Comparison of ENCODE assay signal across 1 cellular context in the genomic region with DNA sequence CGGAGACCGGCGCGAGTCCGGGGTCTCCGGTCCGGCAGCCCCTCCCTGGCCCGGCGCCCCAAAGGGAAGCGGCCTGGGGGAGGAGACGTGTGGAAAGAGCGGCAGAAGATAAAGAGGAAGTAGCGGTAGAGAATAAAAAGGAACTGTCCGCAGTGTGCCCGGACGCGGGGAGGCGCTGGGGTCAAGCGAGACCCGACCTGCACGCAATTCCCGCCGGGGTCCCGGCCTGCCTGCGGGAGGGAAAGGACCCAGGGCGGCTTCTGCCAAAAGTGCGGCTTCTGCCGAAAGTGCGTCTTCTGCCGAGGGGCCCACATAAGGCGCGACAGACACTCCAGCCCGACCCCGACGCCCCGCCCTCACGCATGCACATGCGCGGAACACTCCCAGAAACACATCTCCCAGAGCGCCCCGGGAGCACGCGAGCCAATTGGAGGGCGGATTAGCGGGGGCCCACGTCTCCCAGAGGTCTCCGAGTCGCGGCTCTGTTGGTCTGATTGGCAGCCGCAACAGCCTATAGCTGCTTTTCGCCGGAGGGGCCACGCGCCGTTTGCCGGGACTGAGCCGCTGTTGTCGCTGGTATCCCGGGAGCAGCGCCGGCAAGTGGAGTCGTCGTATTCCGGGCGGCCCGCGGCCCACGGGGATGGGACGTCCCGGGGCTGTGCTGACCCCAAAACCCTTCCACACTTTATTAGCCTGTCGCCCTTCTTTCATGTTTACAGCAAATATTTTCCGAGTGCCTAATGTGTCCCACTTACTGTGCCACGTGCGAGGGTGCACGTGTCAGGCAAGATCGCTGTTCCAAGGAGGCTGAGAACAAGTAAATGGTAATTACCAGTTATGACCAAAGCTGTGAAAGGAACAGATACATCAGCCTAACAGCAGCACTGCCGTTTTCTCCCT.
TF ChIP-seq lines count a peak whose summit lies in the region.

No MANE protein-coding gene starts in this region.

TF ChIP-seq in K562, 482 proteins besides CTCF, POLR2A, EP300 and RAD21 (continued from another document and continues in another):
- TF ChIP-seq, protein P1, sequence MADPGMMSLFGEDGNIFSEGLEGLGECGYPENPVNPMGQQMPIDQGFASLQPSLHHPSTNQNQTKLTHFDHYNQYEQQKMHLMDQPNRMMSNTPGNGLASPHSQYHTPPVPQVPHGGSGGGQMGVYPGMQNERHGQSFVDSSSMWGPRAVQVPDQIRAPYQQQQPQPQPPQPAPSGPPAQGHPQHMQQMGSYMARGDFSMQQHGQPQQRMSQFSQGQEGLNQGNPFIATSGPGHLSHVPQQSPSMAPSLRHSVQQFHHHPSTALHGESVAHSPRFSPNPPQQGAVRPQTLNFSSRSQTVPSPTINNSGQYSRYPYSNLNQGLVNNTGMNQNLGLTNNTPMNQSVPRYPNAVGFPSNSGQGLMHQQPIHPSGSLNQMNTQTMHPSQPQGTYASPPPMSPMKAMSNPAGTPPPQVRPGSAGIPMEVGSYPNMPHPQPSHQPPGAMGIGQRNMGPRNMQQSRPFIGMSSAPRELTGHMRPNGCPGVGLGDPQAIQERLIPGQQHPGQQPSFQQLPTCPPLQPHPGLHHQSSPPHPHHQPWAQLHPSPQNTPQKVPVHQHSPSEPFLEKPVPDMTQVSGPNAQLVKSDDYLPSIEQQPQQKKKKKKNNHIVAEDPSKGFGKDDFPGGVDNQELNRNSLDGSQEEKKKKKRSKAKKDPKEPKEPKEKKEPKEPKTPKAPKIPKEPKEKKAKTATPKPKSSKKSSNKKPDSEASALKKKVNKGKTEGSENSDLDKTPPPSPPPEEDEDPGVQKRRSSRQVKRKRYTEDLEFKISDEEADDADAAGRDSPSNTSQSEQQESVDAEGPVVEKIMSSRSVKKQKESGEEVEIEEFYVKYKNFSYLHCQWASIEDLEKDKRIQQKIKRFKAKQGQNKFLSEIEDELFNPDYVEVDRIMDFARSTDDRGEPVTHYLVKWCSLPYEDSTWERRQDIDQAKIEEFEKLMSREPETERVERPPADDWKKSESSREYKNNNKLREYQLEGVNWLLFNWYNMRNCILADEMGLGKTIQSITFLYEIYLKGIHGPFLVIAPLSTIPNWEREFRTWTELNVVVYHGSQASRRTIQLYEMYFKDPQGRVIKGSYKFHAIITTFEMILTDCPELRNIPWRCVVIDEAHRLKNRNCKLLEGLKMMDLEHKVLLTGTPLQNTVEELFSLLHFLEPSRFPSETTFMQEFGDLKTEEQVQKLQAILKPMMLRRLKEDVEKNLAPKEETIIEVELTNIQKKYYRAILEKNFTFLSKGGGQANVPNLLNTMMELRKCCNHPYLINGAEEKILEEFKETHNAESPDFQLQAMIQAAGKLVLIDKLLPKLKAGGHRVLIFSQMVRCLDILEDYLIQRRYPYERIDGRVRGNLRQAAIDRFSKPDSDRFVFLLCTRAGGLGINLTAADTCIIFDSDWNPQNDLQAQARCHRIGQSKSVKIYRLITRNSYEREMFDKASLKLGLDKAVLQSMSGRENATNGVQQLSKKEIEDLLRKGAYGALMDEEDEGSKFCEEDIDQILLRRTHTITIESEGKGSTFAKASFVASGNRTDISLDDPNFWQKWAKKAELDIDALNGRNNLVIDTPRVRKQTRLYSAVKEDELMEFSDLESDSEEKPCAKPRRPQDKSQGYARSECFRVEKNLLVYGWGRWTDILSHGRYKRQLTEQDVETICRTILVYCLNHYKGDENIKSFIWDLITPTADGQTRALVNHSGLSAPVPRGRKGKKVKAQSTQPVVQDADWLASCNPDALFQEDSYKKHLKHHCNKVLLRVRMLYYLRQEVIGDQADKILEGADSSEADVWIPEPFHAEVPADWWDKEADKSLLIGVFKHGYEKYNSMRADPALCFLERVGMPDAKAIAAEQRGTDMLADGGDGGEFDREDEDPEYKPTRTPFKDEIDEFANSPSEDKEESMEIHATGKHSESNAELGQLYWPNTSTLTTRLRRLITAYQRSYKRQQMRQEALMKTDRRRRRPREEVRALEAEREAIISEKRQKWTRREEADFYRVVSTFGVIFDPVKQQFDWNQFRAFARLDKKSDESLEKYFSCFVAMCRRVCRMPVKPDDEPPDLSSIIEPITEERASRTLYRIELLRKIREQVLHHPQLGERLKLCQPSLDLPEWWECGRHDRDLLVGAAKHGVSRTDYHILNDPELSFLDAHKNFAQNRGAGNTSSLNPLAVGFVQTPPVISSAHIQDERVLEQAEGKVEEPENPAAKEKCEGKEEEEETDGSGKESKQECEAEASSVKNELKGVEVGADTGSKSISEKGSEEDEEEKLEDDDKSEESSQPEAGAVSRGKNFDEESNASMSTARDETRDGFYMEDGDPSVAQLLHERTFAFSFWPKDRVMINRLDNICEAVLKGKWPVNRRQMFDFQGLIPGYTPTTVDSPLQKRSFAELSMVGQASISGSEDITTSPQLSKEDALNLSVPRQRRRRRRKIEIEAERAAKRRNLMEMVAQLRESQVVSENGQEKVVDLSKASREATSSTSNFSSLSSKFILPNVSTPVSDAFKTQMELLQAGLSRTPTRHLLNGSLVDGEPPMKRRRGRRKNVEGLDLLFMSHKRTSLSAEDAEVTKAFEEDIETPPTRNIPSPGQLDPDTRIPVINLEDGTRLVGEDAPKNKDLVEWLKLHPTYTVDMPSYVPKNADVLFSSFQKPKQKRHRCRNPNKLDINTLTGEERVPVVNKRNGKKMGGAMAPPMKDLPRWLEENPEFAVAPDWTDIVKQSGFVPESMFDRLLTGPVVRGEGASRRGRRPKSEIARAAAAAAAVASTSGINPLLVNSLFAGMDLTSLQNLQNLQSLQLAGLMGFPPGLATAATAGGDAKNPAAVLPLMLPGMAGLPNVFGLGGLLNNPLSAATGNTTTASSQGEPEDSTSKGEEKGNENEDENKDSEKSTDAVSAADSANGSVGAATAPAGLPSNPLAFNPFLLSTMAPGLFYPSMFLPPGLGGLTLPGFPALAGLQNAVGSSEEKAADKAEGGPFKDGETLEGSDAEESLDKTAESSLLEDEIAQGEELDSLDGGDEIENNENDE (IDR thresholded peaks at IDR 0.05; ENCODE audit: low read depth, low read length) = no peak
- TF ChIP-seq KDM2B (CRISPR knock-in tag; IDR thresholded peaks at IDR 0.05) (peak; percentile 73; the same call in 1 of the 2 replicates), NUFIP1 (IDR thresholded peaks at IDR 0.05; ENCODE audit: partially characterized antibody) (peak; percentile 57), CBX1 (IDR thresholded peaks at IDR 0.05; ENCODE audit: low read depth) (peak; percentile 77; the same call in 1 of the 2 replicates), ZBTB1 (CRISPR knock-in tag; IDR thresholded peaks at IDR 0.05; ENCODE audit: borderline replicate concordance, low read depth) (peak; percentile 78), NFATC3 (IDR thresholded peaks at IDR 0.05) (no peak), ARNT (IDR thresholded peaks at IDR 0.05) (peak in 1 of 2 experiments; percentile 81; a peak in 2 of 4 replicates), POLR2AphosphoS5 (IDR thresholded peaks at IDR 0.05; ENCODE audit: control insufficient read depth, insufficient read depth, low read depth, low read length) (peak; percentile 51), SAP30 (IDR thresholded peaks at IDR 0.05; ENCODE audit: borderline replicate concordance, insufficient read depth, low read depth, low read length, poor library complexity, severe bottlenecking) (peak; percentile 77), DMBX1 (CRISPR knock-in tag; IDR thresholded peaks at IDR 0.05; ENCODE audit: borderline replicate concordance) (peak; percentile 72; the same call in 1 of the 2 replicates), PHF21A (IDR thresholded peaks at IDR 0.05; ENCODE audit: borderline replicate concordance, low read depth) (0 out of 2 replicates have a peak, but pooled peaks have one; percentile 51), ZNF79 (CRISPR knock-in tag; IDR thresholded peaks at IDR 0.05; ENCODE audit: low read depth) (no peak), COPS2 (conservative IDR thresholded peaks at IDR 0.05) (no peak), ERF (CRISPR knock-in tag; IDR thresholded peaks at IDR 0.05) (peak; percentile 63; the same call in 1 of the 2 replicates), IRF2 (CRISPR knock-in tag; IDR thresholded peaks at IDR 0.05) (0 out of 2 replicates have a peak, but pooled peaks have one; percentile 87), NONO (IDR thresholded peaks at IDR 0.05; ENCODE audit: low read depth in 2 of 2, low read length in 1 of 2) (peak in 1 of 2 experiments; percentile 37; a peak in 2 of 4 replicates), HMG20B (CRISPR knock-in tag; IDR thresholded peaks at IDR 0.05) (no peak), RBM17 (IDR thresholded peaks at IDR 0.05; ENCODE audit: borderline replicate concordance, low read depth, low read length) (no peak), SRSF7 (optimal IDR thresholded peaks at IDR 0.05; ENCODE audit: low read depth, low read length) (no peak)
- TF ChIP-seq, protein P2, sequence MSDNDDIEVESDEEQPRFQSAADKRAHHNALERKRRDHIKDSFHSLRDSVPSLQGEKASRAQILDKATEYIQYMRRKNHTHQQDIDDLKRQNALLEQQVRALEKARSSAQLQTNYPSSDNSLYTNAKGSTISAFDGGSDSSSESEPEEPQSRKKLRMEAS (CRISPR knock-in tag; IDR thresholded peaks at IDR 0.05) = peak; percentile 98
- TF ChIP-seq, protein P3, sequence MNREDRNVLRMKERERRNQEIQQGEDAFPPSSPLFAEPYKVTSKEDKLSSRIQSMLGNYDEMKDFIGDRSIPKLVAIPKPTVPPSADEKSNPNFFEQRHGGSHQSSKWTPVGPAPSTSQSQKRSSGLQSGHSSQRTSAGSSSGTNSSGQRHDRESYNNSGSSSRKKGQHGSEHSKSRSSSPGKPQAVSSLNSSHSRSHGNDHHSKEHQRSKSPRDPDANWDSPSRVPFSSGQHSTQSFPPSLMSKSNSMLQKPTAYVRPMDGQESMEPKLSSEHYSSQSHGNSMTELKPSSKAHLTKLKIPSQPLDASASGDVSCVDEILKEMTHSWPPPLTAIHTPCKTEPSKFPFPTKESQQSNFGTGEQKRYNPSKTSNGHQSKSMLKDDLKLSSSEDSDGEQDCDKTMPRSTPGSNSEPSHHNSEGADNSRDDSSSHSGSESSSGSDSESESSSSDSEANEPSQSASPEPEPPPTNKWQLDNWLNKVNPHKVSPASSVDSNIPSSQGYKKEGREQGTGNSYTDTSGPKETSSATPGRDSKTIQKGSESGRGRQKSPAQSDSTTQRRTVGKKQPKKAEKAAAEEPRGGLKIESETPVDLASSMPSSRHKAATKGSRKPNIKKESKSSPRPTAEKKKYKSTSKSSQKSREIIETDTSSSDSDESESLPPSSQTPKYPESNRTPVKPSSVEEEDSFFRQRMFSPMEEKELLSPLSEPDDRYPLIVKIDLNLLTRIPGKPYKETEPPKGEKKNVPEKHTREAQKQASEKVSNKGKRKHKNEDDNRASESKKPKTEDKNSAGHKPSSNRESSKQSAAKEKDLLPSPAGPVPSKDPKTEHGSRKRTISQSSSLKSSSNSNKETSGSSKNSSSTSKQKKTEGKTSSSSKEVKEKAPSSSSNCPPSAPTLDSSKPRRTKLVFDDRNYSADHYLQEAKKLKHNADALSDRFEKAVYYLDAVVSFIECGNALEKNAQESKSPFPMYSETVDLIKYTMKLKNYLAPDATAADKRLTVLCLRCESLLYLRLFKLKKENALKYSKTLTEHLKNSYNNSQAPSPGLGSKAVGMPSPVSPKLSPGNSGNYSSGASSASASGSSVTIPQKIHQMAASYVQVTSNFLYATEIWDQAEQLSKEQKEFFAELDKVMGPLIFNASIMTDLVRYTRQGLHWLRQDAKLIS (CRISPR knock-in tag; IDR thresholded peaks at IDR 0.05) = 0 out of 2 replicates have a peak, but pooled peaks have one; percentile 50
- TF ChIP-seq, protein P4, sequence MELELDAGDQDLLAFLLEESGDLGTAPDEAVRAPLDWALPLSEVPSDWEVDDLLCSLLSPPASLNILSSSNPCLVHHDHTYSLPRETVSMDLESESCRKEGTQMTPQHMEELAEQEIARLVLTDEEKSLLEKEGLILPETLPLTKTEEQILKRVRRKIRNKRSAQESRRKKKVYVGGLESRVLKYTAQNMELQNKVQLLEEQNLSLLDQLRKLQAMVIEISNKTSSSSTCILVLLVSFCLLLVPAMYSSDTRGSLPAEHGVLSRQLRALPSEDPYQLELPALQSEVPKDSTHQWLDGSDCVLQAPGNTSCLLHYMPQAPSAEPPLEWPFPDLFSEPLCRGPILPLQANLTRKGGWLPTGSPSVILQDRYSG (tag; conservative IDR thresholded peaks at IDR 0.05; ENCODE audit: low read depth) = peak; percentile 91
- TF ChIP-seq, protein P5, sequence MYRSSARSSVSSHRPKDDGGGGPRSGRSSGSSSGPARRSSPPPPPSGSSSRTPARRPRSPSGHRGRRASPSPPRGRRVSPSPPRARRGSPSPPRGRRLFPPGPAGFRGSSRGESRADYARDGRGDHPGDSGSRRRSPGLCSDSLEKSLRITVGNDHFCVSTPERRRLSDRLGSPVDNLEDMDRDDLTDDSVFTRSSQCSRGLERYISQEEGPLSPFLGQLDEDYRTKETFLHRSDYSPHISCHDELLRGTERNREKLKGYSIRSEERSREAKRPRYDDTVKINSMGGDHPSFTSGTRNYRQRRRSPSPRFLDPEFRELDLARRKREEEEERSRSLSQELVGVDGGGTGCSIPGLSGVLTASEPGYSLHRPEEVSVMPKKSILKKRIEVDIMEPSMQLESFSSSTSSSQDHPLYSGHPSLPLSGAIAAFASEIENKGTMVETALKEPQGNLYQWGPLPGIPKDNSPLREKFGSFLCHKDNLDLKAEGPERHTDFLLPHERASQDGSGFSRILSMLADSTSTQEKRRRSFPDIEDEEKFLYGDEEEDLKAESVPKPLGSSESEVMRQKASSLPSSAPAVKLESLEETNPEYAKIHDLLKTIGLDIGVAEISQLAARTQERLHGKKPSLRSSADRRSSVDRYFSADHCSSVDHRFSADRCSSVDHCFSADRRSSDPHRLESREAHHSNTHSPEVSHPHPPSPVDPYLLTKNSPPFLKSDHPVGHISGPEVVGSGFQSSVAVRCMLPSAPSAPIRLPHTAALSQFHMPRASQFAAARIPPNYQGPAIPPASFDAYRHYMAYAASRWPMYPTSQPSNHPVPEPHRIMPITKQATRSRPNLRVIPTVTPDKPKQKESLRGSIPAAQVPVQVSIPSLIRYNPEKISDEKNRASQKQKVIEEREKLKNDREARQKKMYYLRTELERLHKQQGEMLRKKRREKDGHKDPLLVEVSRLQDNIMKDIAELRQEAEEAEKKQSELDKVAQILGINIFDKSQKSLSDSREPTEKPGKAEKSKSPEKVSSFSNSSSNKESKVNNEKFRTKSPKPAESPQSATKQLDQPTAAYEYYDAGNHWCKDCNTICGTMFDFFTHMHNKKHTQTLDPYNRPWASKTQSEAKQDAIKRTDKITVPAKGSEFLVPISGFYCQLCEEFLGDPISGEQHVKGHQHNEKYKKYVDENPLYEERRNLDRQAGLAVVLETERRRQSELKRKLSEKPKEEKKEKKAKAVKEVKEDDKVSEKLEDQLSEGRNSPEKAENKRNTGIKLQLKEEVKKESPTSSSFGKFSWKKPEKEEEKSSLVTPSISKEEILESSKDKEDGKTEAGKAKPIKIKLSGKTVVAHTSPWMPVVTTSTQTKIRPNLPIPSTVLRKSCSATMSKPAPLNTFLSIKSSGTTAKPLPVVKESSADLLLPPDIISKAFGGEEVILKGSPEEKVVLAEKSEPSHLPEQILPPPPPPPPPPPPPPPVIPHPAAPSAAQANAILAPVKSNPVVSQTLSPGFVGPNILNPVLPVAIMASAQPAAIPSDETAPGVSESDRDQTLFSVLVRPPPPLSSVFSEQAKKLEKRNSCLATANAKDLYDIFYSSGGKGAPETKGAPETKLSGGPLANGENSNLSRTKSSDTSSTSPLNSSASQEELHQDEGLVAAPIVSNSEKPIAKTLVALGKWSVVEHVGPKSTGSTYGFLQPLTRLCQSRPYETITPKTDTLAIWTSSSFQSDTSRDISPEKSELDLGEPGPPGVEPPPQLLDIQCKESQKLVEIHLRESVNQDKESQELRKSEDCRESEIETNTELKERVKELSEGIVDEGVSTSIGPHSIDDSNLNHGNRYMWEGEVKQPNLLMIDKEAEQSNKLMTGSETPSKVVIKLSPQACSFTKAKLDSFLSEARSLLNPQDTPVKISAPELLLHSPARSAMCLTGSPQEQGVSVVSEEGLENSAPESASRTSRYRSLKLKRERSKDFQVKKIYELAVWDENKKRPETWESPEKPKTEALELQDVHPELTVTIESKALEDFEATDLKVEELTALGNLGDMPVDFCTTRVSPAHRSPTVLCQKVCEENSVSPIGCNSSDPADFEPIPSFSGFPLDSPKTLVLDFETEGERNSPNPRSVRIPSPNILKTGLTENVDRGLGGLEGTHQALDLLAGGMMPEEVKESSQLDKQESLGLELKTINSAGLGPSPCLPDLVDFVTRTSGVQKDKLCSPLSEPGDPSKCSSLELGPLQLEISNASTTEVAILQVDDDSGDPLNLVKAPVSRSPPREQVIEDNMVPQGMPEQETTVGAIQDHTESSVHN (IDR thresholded peaks at IDR 0.05; ENCODE audit: borderline replicate concordance in 1 of 2, low read depth in 1 of 2) = no peak
